In the genomic region with DNA sequence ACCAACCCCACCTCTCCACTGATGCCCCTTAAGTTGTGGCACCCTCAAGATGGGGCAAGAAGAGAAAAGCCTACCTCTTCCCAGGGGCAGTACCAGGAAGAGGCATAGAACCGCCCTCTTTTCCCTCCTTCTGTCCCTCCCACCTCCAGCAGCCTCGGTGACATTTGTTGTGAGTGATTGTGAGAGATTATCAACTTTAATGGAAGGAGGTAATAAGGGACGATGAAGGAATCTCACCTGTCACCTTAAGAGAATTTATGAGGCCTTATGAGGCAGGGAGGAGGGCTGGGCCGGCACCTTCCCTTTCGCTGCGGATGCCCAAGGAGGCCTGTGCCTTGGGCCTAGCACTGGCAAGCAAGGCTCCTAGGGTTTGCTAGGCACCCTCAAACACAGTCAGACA, we compare ENCODE assay signal across 13 cellular contexts. TPM values are rescaled to one million over a fixed set of nuclear protein-coding genes. Genes with fewer than 3 reads are reported as not detected.
"Had no signal": no experiment of that assay in that cellular context is flagged by ENCODE, and none has a peak within 500 bp of the region (broad histone marks: within the 10 kb centered on the region; RNA-seq: fewer than 3 reads in every experiment).

No MANE protein-coding gene starts in this region.

- H3K9me3 ChIP-seq: gastrocnemius medialis, pancreas, thoracic aorta had no signal

- FAIRE-seq: colon, pancreas had no signal

- H3K27ac Mint-ChIP-seq: activated CD4-positive, alpha-beta memory T cell treated with anti-CD3 and anti-CD28 coated beads, Interleukin-2, amount 10 ng/mL, durations not matched to agents 7 days and 5 days; activated naive CD8-positive, alpha-beta T cell had no signal

- H3K27ac ChIP-seq: gastrocnemius medialis, pancreas, thoracic aorta had no signal

- H3K4me3 ChIP-seq: gastrocnemius medialis, pancreas, thoracic aorta had no signal

- H3K36me3 Mint-ChIP-seq: activated naive CD8-positive, alpha-beta T cell had no signal

- H3K4me3 Mint-ChIP-seq: activated CD4-positive, alpha-beta memory T cell treated with anti-CD3 and anti-CD28 coated beads, Interleukin-2, amount 10 ng/mL, durations not matched to agents 7 days and 5 days had no signal

- DNase-seq: activated CD4-positive, alpha-beta memory T cell treated with anti-CD3 and anti-CD28 coated beads, Interleukin-2, amount 10 ng/mL, durations not matched to agents 7 days and 5 days; activated gamma-delta T cell; effector CD4-positive, alpha-beta T cell; gastrocnemius medialis; mesenchymal stem cell; stimulated activated CD4-positive, alpha-beta T cell treated with anti-CD3 and anti-CD28 coated beads, Interleukin-12 subunit alpha, Interleukin-12 subunit beta, amount 100 ng/mL, for 4 hours; stimulated activated naive CD4-positive, alpha-beta T cell treated with Interleukin-2 at 50 U/mL for 16 hours had no signal

- H3K36me3 ChIP-seq: gastrocnemius medialis, pancreas, thoracic aorta had no signal

- H3K9me3 Mint-ChIP-seq: activated CD4-positive, alpha-beta memory T cell treated with anti-CD3 and anti-CD28 coated beads, Interleukin-2, amount 10 ng/mL, durations not matched to agents 7 days and 5 days had no signal

- ATAC-seq: gastrocnemius medialis, left ventricle myocardium superior, pancreas had no signal

RNA-seq across cellular contexts. Expression of a gene that starts 50.3 kb away (rescaled TPM):
- total RNA-seq: gastrocnemius medialis, left ventricle myocardium superior had no signal
- polyA plus RNA-seq: neural cell had no signal
